1 cellular context compared by ENCODE assay signal in genomic region chr11:76671236-76671590, GRCh38.
TF ChIP-seq lines count a peak whose summit lies in the region.

No MANE protein-coding gene starts in this region.

TF ChIP-seq in GM23338, 12 proteins besides CTCF, POLR2A, EP300 and RAD21 (continued from another document):
- no peak for TF ChIP-seq ZNF462 (CRISPR knock-in tag; IDR thresholded peaks at IDR 0.05)
